ENCODE assay signal across 9 cellular contexts in the genomic region with DNA sequence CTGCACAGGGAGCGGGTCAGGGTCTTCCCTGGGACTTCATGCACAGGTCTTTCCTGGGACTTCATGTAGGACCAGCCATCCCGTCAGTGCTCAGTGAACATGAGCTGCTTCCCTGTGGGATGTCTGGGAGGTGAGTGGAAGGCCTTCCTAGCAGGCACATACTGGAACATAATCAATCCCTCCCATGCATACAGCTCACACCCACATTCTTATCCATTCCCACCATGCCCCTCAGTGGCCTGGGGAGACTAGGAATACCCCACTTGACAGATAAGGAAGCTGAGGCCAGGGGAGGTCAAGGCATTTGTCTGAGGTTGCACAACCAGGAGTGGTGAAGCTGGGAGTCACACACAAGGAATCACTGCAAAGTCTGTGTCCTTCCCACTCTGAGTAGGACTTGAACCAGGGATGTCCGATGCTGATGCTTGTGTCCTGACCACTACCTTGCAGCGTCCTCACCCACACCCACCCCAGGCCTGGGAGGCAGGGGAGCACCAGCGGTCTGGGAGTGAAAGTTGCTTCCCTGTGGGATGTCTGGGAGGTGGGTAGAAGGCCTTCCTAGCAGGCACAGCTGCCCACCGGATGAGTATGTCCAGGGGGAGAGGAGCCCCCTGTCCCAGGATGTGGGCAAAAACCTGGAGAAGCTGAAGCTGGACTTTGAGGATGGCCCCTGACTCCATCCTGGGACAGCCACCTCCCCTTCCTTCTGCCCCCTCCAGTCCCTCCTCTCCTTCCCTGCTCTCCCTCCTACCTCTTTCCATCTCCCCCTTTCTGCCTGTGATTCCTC. TPM values are rescaled to one million over a fixed set of nuclear protein-coding genes. Genes with fewer than 3 reads are reported as not detected.
DNase-seq lines count a peak whose midpoint lies in the region; ATAC-seq, FAIRE-seq and TF ChIP-seq lines count a peak whose summit lies in the region.
"Had no signal": no experiment of that assay in that cellular context is flagged by ENCODE, and none has a peak within 500 bp of the region (broad histone marks: within the 10 kb centered on the region; RNA-seq: fewer than 3 reads in every experiment).

No MANE protein-coding gene starts in this region.

- peak in 1 of 4 donors; percentile 1 for ATAC-seq in heart left ventricle
- no peak for ATAC-seq in Right ventricle myocardium inferior

- FAIRE-seq in bronchial epithelial cell (lab: Jason Lieb, UNC) (peak; percentile 13), D721Med (lab: Jason Lieb, UNC) (no peak)
- FAIRE-seq: G401.6 had no signal

- DNase-seq in heart left ventricle (peak in 1 of 5 donors; percentile 40), Right ventricle myocardium inferior (ENCODE audit: missing footprints) (no peak), bronchial epithelial cell (ENCODE audit: low read depth) (no peak), D721Med (ENCODE audit: insufficient read length, low spot score) (no peak), NCI-H748 treated with DMSO at 0.1 percent for 48 hours (lab: John Stamatoyannopoulos, UW) (no peak), NCI-H524 treated with DMSO at 0.1 percent for 48 hours (lab: John Stamatoyannopoulos, UW) (no peak), ecto neural progenitor cell (ENCODE audit: low spot score) (no peak)

- peaks cover 0 to 87% (median 39%) of the 10 kb centered on the region in 12 donors for H3K4me1 ChIP-seq in heart left ventricle
- H3K4me1 ChIP-seq in mucosa of rectum (ENCODE audit: control insufficient read depth in 2 of 2, insufficient read depth in 2 of 2, low read length in 2 of 2): peaks cover 45 to 54% of the 10 kb centered on the region in 2 donors

- H3K9me3 ChIP-seq in heart left ventricle (no peaks in the 10 kb centered on the region), mucosa of rectum (ENCODE audit: control insufficient read depth in 2 of 2, low read length in 2 of 2) (no peaks in the 10 kb centered on the region)

- H3K4me3 ChIP-seq in heart left ventricle (peak overlapping the region in 11 of 12 donors; percentile 64 to 96 (median 85)), bronchial epithelial cell (ENCODE audit: low read depth, low read length) (no peak overlapping the region), mucosa of rectum (ENCODE audit: low read length in 2 of 2) (peak overlapping the region; percentile 94 to 95)

- peak overlapping the region in 11 of 12 donors; percentile 71 to 96 (median 86) for H3K27ac ChIP-seq in heart left ventricle
- H3K27ac ChIP-seq in mucosa of rectum (ENCODE audit: low read depth in 2 of 2, low read length in 2 of 2): peak overlapping the region; percentile 88 to 93

- H3K27me3 ChIP-seq in heart left ventricle (no peaks in the 10 kb centered on the region), bronchial epithelial cell (ENCODE audit: control insufficient read depth, insufficient read depth, low read length) (no peaks in the 10 kb centered on the region), mucosa of rectum (ENCODE audit: control insufficient read depth in 2 of 2, insufficient read depth in 2 of 2, low read length in 2 of 2) (peaks cover 0 to 1% of the 10 kb centered on the region in 2 donors)

- no peak for TF ChIP-seq CTCF in heart left ventricle (IDR thresholded peaks at IDR 0.05)
- no peak for TF ChIP-seq CTCF in bronchial epithelial cell (IDR thresholded peaks at IDR 0.05; ENCODE audit: insufficient read depth, low read length, severe bottlenecking)
- no peak for TF ChIP-seq CTCF in D721Med (IDR thresholded peaks at IDR 0.05; ENCODE audit: insufficient read depth, missing control alignments)

- peaks cover 0 to 17% (median 0%) of the 10 kb centered on the region in 9 donors for H3K36me3 ChIP-seq in heart left ventricle
- no peaks in the 10 kb centered on the region for H3K36me3 ChIP-seq in bronchial epithelial cell (ENCODE audit: control insufficient read depth, insufficient read depth, low read length)
- H3K36me3 ChIP-seq in mucosa of rectum (ENCODE audit: control insufficient read depth in 2 of 2, insufficient read depth in 2 of 2, low read length in 2 of 2): no peaks in the 10 kb centered on the region

- intact Hi-C loops in heart left ventricle (cut with DNase I): loop anchor here in 1 of 10 donors (2.0 kb wide), 2 partner anchors 26 to 56 kb away; a partner anchor contains a TSS
- intact Hi-C loops in Right ventricle myocardium inferior (cut with DNase I): no loop called here

- peak overlapping the region; percentile 83 to 97 for H3K9ac ChIP-seq in mucosa of rectum (ENCODE audit: low read depth in 1 of 2, low read length in 2 of 2)

- TF ChIP-seq POLR2A in heart left ventricle (IDR thresholded peaks at IDR 0.05): no peak

- WGBS in heart left ventricle, 4 donors: 61 to 79% (median 66%) methylated on average over 5 to 6 of the region's 6 CpGs

RNA-seq across cellular contexts. Expression of a gene that starts 1.0 kb away (rescaled TPM):
- total RNA-seq in heart left ventricle: 10 to 100 TPM in 4 of 9 donors, 1 to 10 TPM in 5; 5.8 to 98.6 (median 9.9) TPM
- 10 to 100 TPM in 1 of 2 donors, 1 to 10 TPM in 1; 6.8 to 11.8 TPM for polyA plus RNA-seq in heart left ventricle
- 8.6 TPM for total RNA-seq in Right ventricle myocardium inferior
- 2.1 and 2.2 TPM in 2 replicates for total RNA-seq in bronchial epithelial cell

RNA-seq across cellular contexts. Expression of a gene that starts 26.6 kb away (rescaled TPM):
- 1 to 10 TPM in 2 of 9 donors, under 1 TPM in 5, not detected in 2; 0.23 to 3.1 (median 0.30) TPM for total RNA-seq in heart left ventricle
- under 1 TPM in 1 of 2 donors, not detected in 1; 0.32 TPM for polyA plus RNA-seq in heart left ventricle
- 0.32 TPM for total RNA-seq in Right ventricle myocardium inferior
- total RNA-seq in bronchial epithelial cell: not detected in 2 replicates

RNA-seq across cellular contexts. Expression of a gene that starts 56.4 kb away (rescaled TPM):
- total RNA-seq in heart left ventricle (100 to 1,000 TPM in 8 of 9 donors, 10 to 100 TPM in 1; 86.9 to 197 (median 117) TPM), Right ventricle myocardium inferior (114 TPM), bronchial epithelial cell (93.8 and 110 TPM in 2 replicates)
- 100 to 1,000 TPM in 1 of 2 donors, 10 to 100 TPM in 1; 41.4 to 226 TPM for polyA plus RNA-seq in heart left ventricle
